In genomic region chr12:22544038-22544979, GRCh38 we compare ENCODE assay signal across 8 cellular contexts.
DNase-seq lines count a peak whose midpoint lies in the region; ATAC-seq and TF ChIP-seq lines count a peak whose summit lies in the region.

TSS of gene C2CD5 (minus strand) at chr12:22544542. CDS start at chr12:22544150, 392 bp downstream.

- H3K27me3 Mint-ChIP-seq in central memory CD8-positive, alpha-beta T cell = peaks cover 22% of the 10 kb centered on the region

- TF ChIP-seq CTCF in AG09319 (IDR thresholded peaks at IDR 0.05; ENCODE audit: low read depth, low read length) = peak; percentile 43

- peaks cover 14% of the 10 kb centered on the region for H3K36me3 Mint-ChIP-seq in central memory CD8-positive, alpha-beta T cell (ENCODE audit: insufficient read depth)

- H3K27ac Mint-ChIP-seq in central memory CD8-positive, alpha-beta T cell (ENCODE audit: low read depth) = peak within 1 kb of the TSS; percentile 96

- peak within 1 kb of the TSS; percentile 90 for H3K4me3 Mint-ChIP-seq in central memory CD8-positive, alpha-beta T cell

- DNase-seq in AG09319 (ENCODE audit: extremely low read depth, low read depth) = peak; percentile 94
- peak; percentile 88 for DNase-seq in NCI-H2227 treated with DMSO at 0.1 percent for 48 hours (lab: John Stamatoyannopoulos, UW)
- DNase-seq in activated CD4-positive, CD25-positive, alpha-beta regulatory T cell treated with anti-CD3 and anti-CD28 coated beads, Interleukin-2, amount 50 U/mL, for 16 hours (ENCODE audit: low read depth, low spot score) = peak; percentile 91
- peak; percentile 91 to 93 for DNase-seq in central memory CD8-positive, alpha-beta T cell (ENCODE audit: low spot score in 2 of 2)
- DNase-seq in islet precursor cell = peak; percentile 99
- peak; percentile 93 to 95 (median 93) for DNase-seq in stimulated activated CD4-positive, alpha-beta T cell treated with anti-CD3 and anti-CD28 coated beads, Interleukin-12 subunit alpha, Interleukin-12 subunit beta, amount 100 ng/mL, for 48 hours (ENCODE audit: low read depth in 2 of 3, low spot score in 1 of 3)

- peak; percentile 76 for ATAC-seq in GM18909 (IDR thresholded peaks at IDR 0.05; ENCODE audit: poor library complexity, unreplicated experiment)
- peak; percentile 80 for ATAC-seq in HG03175 (IDR thresholded peaks at IDR 0.05; ENCODE audit: unreplicated experiment)
- peak; percentile 89 for ATAC-seq in central memory CD8-positive, alpha-beta T cell (replicated peaks; ENCODE audit: extremely low read depth, poor library complexity, severe bottlenecking)

- peaks cover 33% of the 10 kb centered on the region for H3K4me1 Mint-ChIP-seq in central memory CD8-positive, alpha-beta T cell

- H3K9me3 Mint-ChIP-seq in central memory CD8-positive, alpha-beta T cell = no peaks in the 10 kb centered on the region

Comparison
In these comparisons a context has a peak if more than half of its experiments do, and no peak if none do; other contexts are left out.
1. Peak in every context shown above with its lines: DNase-seq and ATAC-seq.